ENCODE assay signal across 15 cellular contexts in the genomic region with DNA sequence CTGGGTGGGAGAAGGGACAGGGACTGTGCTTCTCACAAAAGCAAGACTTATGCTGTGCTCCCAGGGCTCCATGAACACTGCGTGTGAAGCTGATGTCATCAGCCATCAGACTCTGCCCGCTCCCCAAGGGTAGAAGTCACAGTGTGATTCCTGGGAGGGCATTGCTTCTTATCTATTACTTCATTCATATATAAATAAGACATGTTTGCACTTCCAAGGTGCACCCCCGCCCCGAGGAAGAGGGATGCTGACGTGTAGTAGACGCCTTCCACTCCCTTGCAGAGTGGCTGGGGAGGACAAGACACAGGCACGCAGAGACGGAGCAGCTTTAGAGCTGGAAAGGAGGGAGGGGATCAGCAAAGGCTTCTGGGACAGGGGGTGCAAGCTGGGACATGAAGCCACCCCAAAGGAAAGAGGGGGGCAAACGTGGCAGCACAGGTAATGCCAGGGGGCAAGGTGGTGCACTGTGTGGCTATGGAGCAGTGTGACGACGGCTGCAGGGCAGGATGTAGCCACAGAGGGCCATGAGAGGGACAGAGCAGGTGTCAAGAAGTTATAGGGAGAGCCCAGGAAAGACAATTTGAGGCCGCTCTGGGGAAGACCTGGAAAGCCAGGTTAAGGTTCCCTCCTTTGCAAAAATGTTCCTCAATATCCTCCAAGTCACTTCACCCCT.
DNase-seq lines count a peak whose midpoint lies in the region; ATAC-seq, FAIRE-seq and TF ChIP-seq lines count a peak whose summit lies in the region.
"Had no signal": no experiment of that assay in that cellular context is flagged by ENCODE, and none has a peak within 500 bp of the region (broad histone marks: within the 10 kb centered on the region; RNA-seq: fewer than 3 reads in every experiment).

No MANE protein-coding gene starts in this region.

- peaks cover 14% of the 10 kb centered on the region for H3K36me3 Mint-ChIP-seq in Calu3 (ENCODE audit: insufficient read depth, unreplicated experiment)
- H3K36me3 Mint-ChIP-seq: CD14-positive monocyte had no signal

- FAIRE-seq in bronchial epithelial cell (lab: Jason Lieb, UNC), result peak; percentile 60

- no peak overlapping the region for H3K27ac ChIP-seq in mesenchymal stem cell (ENCODE audit: low read length, poor library complexity, severe bottlenecking)
- H3K27ac ChIP-seq: KMS-11 had no signal

- no peaks in the 10 kb centered on the region for H3K79me1 ChIP-seq in mesenchymal stem cell (replicated peaks; ENCODE audit: low read length, poor library complexity, severe bottlenecking)

- no peak overlapping the region for H3K4me3 ChIP-seq in bronchial epithelial cell (ENCODE audit: low read depth, low read length)
- no peak overlapping the region for H3K4me3 ChIP-seq in mesenchymal stem cell (ENCODE audit: insufficient read depth in 1 of 2, low read depth in 1 of 2, low read length in 2 of 2)

- peaks cover 31% of the 10 kb centered on the region for H3K4me1 ChIP-seq in mesenchymal stem cell (ENCODE audit: control insufficient read depth, insufficient read depth, low read depth, low read length)

- H3K36me3 ChIP-seq in bronchial epithelial cell (ENCODE audit: control insufficient read depth, insufficient read depth, low read length) (no peaks in the 10 kb centered on the region), mesenchymal stem cell (ENCODE audit: control insufficient read depth in 1 of 2, insufficient read depth in 2 of 2, low read depth in 1 of 2, low read length in 2 of 2) (no peaks in the 10 kb centered on the region)

- CTCF ChIA-PET in Calu3 (lab: Charles Lee), result no interaction called here

- intact Hi-C loops in Calu3 (cut with micrococcal nuclease; ENCODE audit: unreplicated experiment), result no loop called here

- WGBS in mesenchymal stem cell, result 86% methylated on average over 11 of the region's 12 CpGs

- H3K27me3 Mint-ChIP-seq in Calu3 (ENCODE audit: unreplicated experiment), result peaks cover 15% of the 10 kb centered on the region

- no peak for TF ChIP-seq CTCF in Calu3 (IDR thresholded peaks at IDR 0.05; ENCODE audit: unreplicated experiment)
- no peak for TF ChIP-seq CTCF in bronchial epithelial cell (IDR thresholded peaks at IDR 0.05; ENCODE audit: insufficient read depth, low read length, severe bottlenecking)

- no peak overlapping the region for H2BK120ac ChIP-seq in mesenchymal stem cell (ENCODE audit: low read depth, low read length)

- H3K4ac ChIP-seq in mesenchymal stem cell (ENCODE audit: low read depth in 1 of 2, low read length in 2 of 2), result peak overlapping the region in 1 of 2 experiments; percentile 58

- no peak for ATAC-seq in GM18511 (IDR thresholded peaks at IDR 0.05; ENCODE audit: unreplicated experiment)
- ATAC-seq: PC-3 had no signal

- H2AK5ac ChIP-seq in mesenchymal stem cell (ENCODE audit: low read length, severe bottlenecking), result peak overlapping the region; percentile 27

- peak overlapping the region; percentile 6 for H2BK15ac ChIP-seq in mesenchymal stem cell (ENCODE audit: low read depth, poor library complexity, severe bottlenecking)

- no peaks in the 10 kb centered on the region for H3K9me3 Mint-ChIP-seq in Calu3 (ENCODE audit: low read depth, unreplicated experiment)

- DNase-seq in Calu3 (peak; percentile 17), bronchial epithelial cell (ENCODE audit: low read depth) (peak; percentile 71), mesenchymal stem cell (no peak), retina (peak; percentile 53), NCI-H1436 treated with DMSO at 0.1 percent for 48 hours (lab: John Stamatoyannopoulos, UW) (no peak), NCI-H1105 (lab: John Stamatoyannopoulos, UW) (no peak)
- DNase-seq: COR-L47, DMS53, HCEC 1CT, NCI-H1092 treated with DMSO at 0.1 percent for 48 hours, NCI-H187 treated with DMSO at 0.1 percent for 48 hours, PC-3 had no signal

- H4K8ac ChIP-seq in mesenchymal stem cell (ENCODE audit: low read length), result no peak overlapping the region

- no peak overlapping the region for H2BK5ac ChIP-seq in mesenchymal stem cell (ENCODE audit: low read depth, low read length, poor library complexity, severe bottlenecking)

- H3K27me3 ChIP-seq in bronchial epithelial cell (ENCODE audit: control insufficient read depth, insufficient read depth, low read length), result no peaks in the 10 kb centered on the region
- peaks cover 0 to 58% of the 10 kb centered on the region in 2 experiments for H3K27me3 ChIP-seq in mesenchymal stem cell (ENCODE audit: control insufficient read depth in 1 of 2, insufficient read depth in 1 of 2, low read length in 2 of 2)

- H3K4me2 ChIP-seq in mesenchymal stem cell (ENCODE audit: low read length, poor library complexity, severe bottlenecking), result no peak overlapping the region
- H3K4me2 ChIP-seq: KMS-11 had no signal

- H3K9me3 ChIP-seq in mesenchymal stem cell (ENCODE audit: control insufficient read depth, low read length), result peaks cover 9% of the 10 kb centered on the region

- H3K4me1 Mint-ChIP-seq in Calu3 (ENCODE audit: low read depth, unreplicated experiment), result peaks cover 40% of the 10 kb centered on the region

- peak overlapping the region in 1 of 2 experiments; percentile 31 for H3K18ac ChIP-seq in mesenchymal stem cell (ENCODE audit: low read depth in 1 of 2, low read length in 2 of 2)

- H3K14ac ChIP-seq in mesenchymal stem cell (ENCODE audit: low read length in 2 of 2), result no peak overlapping the region

- no peak overlapping the region for H3K27ac Mint-ChIP-seq in Calu3 (ENCODE audit: unreplicated experiment)
- H3K27ac Mint-ChIP-seq: CD14-positive monocyte had no signal

- no peak overlapping the region for H2AFZ ChIP-seq in mesenchymal stem cell (ENCODE audit: low read depth, low read length)

- H4K91ac ChIP-seq in mesenchymal stem cell (ENCODE audit: low read length), result peak overlapping the region; percentile 53

- no peak overlapping the region for H3K23ac ChIP-seq in mesenchymal stem cell (ENCODE audit: low read length in 2 of 2)

- H3K4me3 Mint-ChIP-seq in Calu3 (ENCODE audit: low read depth, unreplicated experiment), result no peak overlapping the region
- H3K4me3 Mint-ChIP-seq: CD14-positive monocyte had no signal

- no peak overlapping the region for H3K9ac ChIP-seq in mesenchymal stem cell (ENCODE audit: low read length)
- H3K9ac ChIP-seq: KMS-11 had no signal

- BruUV-seq in Calu3 (replicated peaks; lab: Mats Ljungman, UMichigan), result no TSS peak

- H2BK12ac ChIP-seq in mesenchymal stem cell (ENCODE audit: low read length in 2 of 2), result peak overlapping the region in 1 of 2 experiments; percentile 40

Comparison
In these comparisons a context has a peak if more than half of its experiments do, and no peak if none do; other contexts are left out.
1. DNase-seq: peak in Calu3 (single experiment), bronchial epithelial cell (single experiment) and retina (single experiment); none in mesenchymal stem cell (single experiment), NCI-H1436 treated with DMSO at 0.1 percent for 48 hours (single experiment) and NCI-H1105 (single experiment).